In genomic region chr6:26223677-26224546, GRCh38 we compare ENCODE assay signal across 2 cellular contexts.
TF ChIP-seq lines count a peak whose summit lies in the region.

No MANE protein-coding gene starts in this region.

TF ChIP-seq in SK-N-SH, 30 proteins besides CTCF, POLR2A, EP300 and RAD21 (continued from another document):
- TF ChIP-seq, protein P1, sequence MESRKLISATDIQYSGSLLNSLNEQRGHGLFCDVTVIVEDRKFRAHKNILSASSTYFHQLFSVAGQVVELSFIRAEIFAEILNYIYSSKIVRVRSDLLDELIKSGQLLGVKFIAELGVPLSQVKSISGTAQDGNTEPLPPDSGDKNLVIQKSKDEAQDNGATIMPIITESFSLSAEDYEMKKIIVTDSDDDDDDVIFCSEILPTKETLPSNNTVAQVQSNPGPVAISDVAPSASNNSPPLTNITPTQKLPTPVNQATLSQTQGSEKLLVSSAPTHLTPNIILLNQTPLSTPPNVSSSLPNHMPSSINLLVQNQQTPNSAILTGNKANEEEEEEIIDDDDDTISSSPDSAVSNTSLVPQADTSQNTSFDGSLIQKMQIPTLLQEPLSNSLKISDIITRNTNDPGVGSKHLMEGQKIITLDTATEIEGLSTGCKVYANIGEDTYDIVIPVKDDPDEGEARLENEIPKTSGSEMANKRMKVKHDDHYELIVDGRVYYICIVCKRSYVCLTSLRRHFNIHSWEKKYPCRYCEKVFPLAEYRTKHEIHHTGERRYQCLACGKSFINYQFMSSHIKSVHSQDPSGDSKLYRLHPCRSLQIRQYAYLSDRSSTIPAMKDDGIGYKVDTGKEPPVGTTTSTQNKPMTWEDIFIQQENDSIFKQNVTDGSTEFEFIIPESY (IDR thresholded peaks at IDR 0.05; ENCODE audit: borderline replicate concordance, low read depth) = peak; percentile 75
- TF ChIP-seq, protein P2, sequence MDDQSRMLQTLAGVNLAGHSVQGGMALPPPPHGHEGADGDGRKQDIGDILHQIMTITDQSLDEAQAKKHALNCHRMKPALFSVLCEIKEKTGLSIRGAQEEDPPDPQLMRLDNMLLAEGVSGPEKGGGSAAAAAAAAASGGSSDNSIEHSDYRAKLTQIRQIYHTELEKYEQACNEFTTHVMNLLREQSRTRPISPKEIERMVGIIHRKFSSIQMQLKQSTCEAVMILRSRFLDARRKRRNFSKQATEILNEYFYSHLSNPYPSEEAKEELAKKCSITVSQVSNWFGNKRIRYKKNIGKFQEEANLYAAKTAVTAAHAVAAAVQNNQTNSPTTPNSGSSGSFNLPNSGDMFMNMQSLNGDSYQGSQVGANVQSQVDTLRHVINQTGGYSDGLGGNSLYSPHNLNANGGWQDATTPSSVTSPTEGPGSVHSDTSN (IDR thresholded peaks at IDR 0.05) = peak; percentile 26
- TF ChIP-seq GABPA (IDR thresholded peaks at IDR 0.05; ENCODE audit: low read depth) (no peak), NRF1 (IDR thresholded peaks at IDR 0.05; ENCODE audit: low read depth, low read length) (peak; percentile 64), POLR2AphosphoS5 (IDR thresholded peaks at IDR 0.05; ENCODE audit: low read depth, low read length) (peak; percentile 65), RXRA (IDR thresholded peaks at IDR 0.05; ENCODE audit: borderline replicate concordance, low read depth) (no peak), TAF1 (IDR thresholded peaks at IDR 0.05; ENCODE audit: borderline replicate concordance, low read depth, low read length) (peak; percentile 76), FOXJ3 (CRISPR knock-in tag; IDR thresholded peaks at IDR 0.05) (no peak), FOSL2 (IDR thresholded peaks at IDR 0.05; ENCODE audit: borderline replicate concordance, low read depth) (no peak), FOXM1 (IDR thresholded peaks at IDR 0.05; ENCODE audit: low read depth) (0 out of 2 replicates have a peak, but pooled peaks have one; percentile 10), TCF12 (IDR thresholded peaks at IDR 0.05) (0 out of 2 replicates have a peak, but pooled peaks have one; percentile 5), MAX (IDR thresholded peaks at IDR 0.05; ENCODE audit: low read depth) (peak; percentile 38; the same call in 1 of the 2 replicates), RCOR1 (IDR thresholded peaks at IDR 0.05; ENCODE audit: low read length) (peak; percentile 25; the same call in 1 of the 2 replicates), TEAD4 (IDR thresholded peaks at IDR 0.05; ENCODE audit: borderline replicate concordance, insufficient read depth) (no peak), RFX5 (IDR thresholded peaks at IDR 0.05; ENCODE audit: low read length) (no peak), GATA2 (CRISPR knock-in tag; IDR thresholded peaks at IDR 0.05) (no peak), YY1 (IDR thresholded peaks at IDR 0.05; ENCODE audit: low read depth) (peak; percentile 91), ELF1 (IDR thresholded peaks at IDR 0.05) (0 out of 2 replicates have a peak, but pooled peaks have one; percentile 14), JUND (IDR thresholded peaks at IDR 0.05) (no peak; the same call in none of the 2 replicates), EZH2phosphoT487 (IDR thresholded peaks at IDR 0.05; ENCODE audit: borderline replicate concordance, low read depth) (no peak), NFIC (IDR thresholded peaks at IDR 0.05; ENCODE audit: borderline replicate concordance) (no peak), MXI1 (IDR thresholded peaks at IDR 0.05; ENCODE audit: low read depth, low read length) (no peak; the same call in none of the 2 replicates)

TF ChIP-seq in K562, 482 proteins besides CTCF, POLR2A, EP300 and RAD21 (continued from another document):
- TF ChIP-seq, protein P1 (CRISPR knock-in tag; IDR thresholded peaks at IDR 0.05) = peak; percentile 54; the same call in 1 of the 2 replicates
- TF ChIP-seq ERF (CRISPR knock-in tag; IDR thresholded peaks at IDR 0.05) (no peak), ZKSCAN1 (IDR thresholded peaks at IDR 0.05; ENCODE audit: low read depth, low read length) (no peak), CHD7 (IDR thresholded peaks at IDR 0.05; ENCODE audit: low read depth, low read length) (no peak), HNRNPH1 (optimal IDR thresholded peaks at IDR 0.05; ENCODE audit: low read depth, low read length) (no peak), ELK3 (CRISPR knock-in tag; IDR thresholded peaks at IDR 0.05) (no peak)
